9 cellular contexts compared by ENCODE assay signal in the genomic region with DNA sequence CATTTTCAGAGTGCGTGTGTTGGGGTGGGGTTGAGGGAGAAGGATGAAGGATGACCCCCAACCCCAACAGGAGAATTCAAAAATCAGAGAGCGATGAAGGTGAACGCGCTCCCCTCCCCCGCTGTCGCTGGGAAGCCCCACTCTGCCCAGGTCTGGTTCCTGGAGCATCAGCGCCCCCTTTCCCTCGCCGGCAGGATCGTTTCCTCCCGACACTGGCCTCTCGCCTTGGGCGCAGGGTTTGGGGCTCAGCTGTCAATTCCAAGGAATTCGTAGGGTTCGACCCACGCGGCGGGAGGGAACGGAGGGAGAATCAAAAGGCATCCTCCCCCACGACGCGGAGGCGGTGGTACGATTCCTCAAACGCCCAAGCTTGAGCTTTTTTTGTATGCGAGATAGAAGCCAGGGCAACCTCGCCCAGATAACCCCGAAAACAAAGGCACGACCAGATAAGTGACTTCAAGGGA. TPM values are rescaled to one million over a fixed set of nuclear protein-coding genes. Genes with fewer than 3 reads are reported as not detected.
DNase-seq lines count a peak whose midpoint lies in the region; ATAC-seq and TF ChIP-seq lines count a peak whose summit lies in the region.
"Had no signal": no experiment of that assay in that cellular context is flagged by ENCODE, and none has a peak within 500 bp of the region (broad histone marks: within the 10 kb centered on the region; RNA-seq: fewer than 3 reads in every experiment).

No MANE protein-coding gene starts in this region.

- TF ChIP-seq POLR2A in stomach (IDR thresholded peaks at IDR 0.05), result no peak

- H3K36me3 ChIP-seq in SU-DHL-6 (ENCODE audit: low read length), result no peaks in the 10 kb centered on the region
- H3K36me3 ChIP-seq in duodenal mucosa (ENCODE audit: control insufficient read depth in 1 of 2, insufficient read depth in 2 of 2, low read length in 2 of 2), result no peaks in the 10 kb centered on the region
- no peaks in the 10 kb centered on the region for H3K36me3 ChIP-seq in stomach

- H3K9me3 ChIP-seq in SU-DHL-6 (ENCODE audit: insufficient read depth, low read length) (no peaks in the 10 kb centered on the region), duodenal mucosa (ENCODE audit: control insufficient read depth in 1 of 2, low read length in 2 of 2) (no peaks in the 10 kb centered on the region), stomach (no peaks in the 10 kb centered on the region)

- no peaks in the 10 kb centered on the region for H3K9me2 ChIP-seq in SU-DHL-6 (replicated peaks; ENCODE audit: insufficient read depth, low read length)

- peak; percentile 83 for DNase-seq in DMS 273 (lab: John Stamatoyannopoulos, UW; ENCODE audit: unreplicated experiment)
- DNase-seq in DMS 273 treated with DMSO at 0.1 percent for 48 hours (lab: John Stamatoyannopoulos, UW), result no peak
- peak; percentile 70 to 83 for DNase-seq in lung microvascular endothelial cell (ENCODE audit: low read depth in 2 of 2)
- peak; percentile 59 for DNase-seq in stomach

- TF ChIP-seq CTCF in SU-DHL-6 (IDR thresholded peaks at IDR 0.05; ENCODE audit: insufficient read depth, low read length, poor library complexity, severe bottlenecking) (peak; percentile 16), stomach (IDR thresholded peaks at IDR 0.05) (peak in 5 of 7 experiments; percentile 43 to 61 (median 51))

- no peaks in the 10 kb centered on the region for H3K27me3 ChIP-seq in SU-DHL-6 (ENCODE audit: low read length)
- H3K27me3 ChIP-seq in duodenal mucosa (ENCODE audit: control insufficient read depth in 1 of 2, insufficient read depth in 2 of 2, low read length in 2 of 2), result peaks cover 74 to 81% of the 10 kb centered on the region in 2 donors
- H3K27me3 ChIP-seq in stomach, result peaks cover 26 to 100% (median 87%) of the 10 kb centered on the region in 3 donors

- WGBS in stomach, 5 donors, result 1 to 3% (median 3%) methylated on average over 26 to 29 of the region's 29 CpGs

- H3K4me1 ChIP-seq in duodenal mucosa (ENCODE audit: control insufficient read depth in 1 of 2, insufficient read depth in 2 of 2, low read length in 2 of 2) (peaks cover 24 to 43% of the 10 kb centered on the region in 2 donors), stomach (peaks cover 51 to 76% (median 71%) of the 10 kb centered on the region in 4 donors)

- H3K4me2 ChIP-seq in SU-DHL-6 (ENCODE audit: low read depth, low read length, poor library complexity, severe bottlenecking), result peak overlapping the region; percentile 35
- H3K4me2 ChIP-seq: BLaER1 treated with 17β-estradiol and CSF1 and Interleukin-3, amounts not matched to agents 10 nM and 100 nM had no signal

- H2AFZ ChIP-seq in SU-DHL-6 (ENCODE audit: low read depth, low read length, severe bottlenecking), result no peak overlapping the region

- intact Hi-C loops in stomach (cut with DNase I; ENCODE audit: low total_unique reads), result loop anchor here (5.0 kb wide), 1 partner anchor 301 kb away; no protein-coding TSS in a partner anchor

- H3F3A ChIP-seq in SU-DHL-6 (ENCODE audit: insufficient read depth), result no peaks in the 10 kb centered on the region

- H3K27ac ChIP-seq in SU-DHL-6 (ENCODE audit: low read depth, low read length) (no peak overlapping the region), duodenal mucosa (ENCODE audit: low read depth, low read length) (no peak overlapping the region), stomach (peak overlapping the region; percentile 16 to 80 (median 50))
- H3K27ac ChIP-seq: BLaER1 treated with 17β-estradiol and CSF1 and Interleukin-3, amounts not matched to agents 10 nM and 100 nM had no signal

- TF ChIP-seq EP300 in stomach (IDR thresholded peaks at IDR 0.05), result no peak

- no peak overlapping the region for H3K9ac ChIP-seq in SU-DHL-6 (ENCODE audit: low read length)
- H3K9ac ChIP-seq in duodenal mucosa (ENCODE audit: low read depth in 1 of 2, low read length in 2 of 2), result peak overlapping the region in 1 of 2 donors; percentile 18
- H3K9ac ChIP-seq: BLaER1 treated with 17β-estradiol and CSF1 and Interleukin-3, amounts not matched to agents 10 nM and 100 nM had no signal

- H3K4me3 ChIP-seq in SU-DHL-6 (ENCODE audit: insufficient read depth, low read length, poor library complexity, severe bottlenecking), result no peak overlapping the region
- peak overlapping the region; percentile 61 to 63 for H3K4me3 ChIP-seq in duodenal mucosa (ENCODE audit: low read depth in 1 of 2, low read length in 2 of 2)
- peak overlapping the region; percentile 26 to 54 (median 36) for H3K4me3 ChIP-seq in stomach

- peak; percentile 70 for ATAC-seq in HG03095 (IDR thresholded peaks at IDR 0.05; ENCODE audit: unreplicated experiment)
- no peak for ATAC-seq in GM21717 (IDR thresholded peaks at IDR 0.05; ENCODE audit: unreplicated experiment)

- no peaks in the 10 kb centered on the region for H3K79me2 ChIP-seq in SU-DHL-6 (ENCODE audit: insufficient read depth, low read length)

- H4K20me1 ChIP-seq in SU-DHL-6 (ENCODE audit: low read depth, low read length), result no peaks in the 10 kb centered on the region
- H4K20me1 ChIP-seq: BLaER1 treated with 17β-estradiol and CSF1 and Interleukin-3, amounts not matched to agents 10 nM and 100 nM had no signal

RNA-seq across cellular contexts. Expression of gene PDGFRA, which starts 1.0 kb away (rescaled TPM):
- 0.20 and 0.44 TPM in 2 replicates for total RNA-seq in lung microvascular endothelial cell
- 100 to 1,000 TPM in 2 of 5 donors, 10 to 100 TPM in 3; 44.6 to 371 (median 84.0) TPM for total RNA-seq in stomach
- polyA plus RNA-seq in stomach, result 10 to 100 TPM in 2 of 3 donors, 1 to 10 TPM in 1; 8.2 to 32.1 (median 19.3) TPM

Comparison
In these comparisons a context has a peak if more than half of its experiments do, and no peak if none do; other contexts are left out.
1. H3K27ac ChIP-seq: peak in stomach (5 of 5); none in SU-DHL-6 (single experiment) and duodenal mucosa (single experiment).
2. RNA of gene PDGFRA, which starts 1.0 kb away (total RNA-seq): 44.6 to 371 TPM in stomach; 0.20 to 0.44 TPM in lung microvascular endothelial cell; every median in the first group is over 10 times any median in the second.